26 cellular contexts compared by ENCODE assay signal in the genomic region with DNA sequence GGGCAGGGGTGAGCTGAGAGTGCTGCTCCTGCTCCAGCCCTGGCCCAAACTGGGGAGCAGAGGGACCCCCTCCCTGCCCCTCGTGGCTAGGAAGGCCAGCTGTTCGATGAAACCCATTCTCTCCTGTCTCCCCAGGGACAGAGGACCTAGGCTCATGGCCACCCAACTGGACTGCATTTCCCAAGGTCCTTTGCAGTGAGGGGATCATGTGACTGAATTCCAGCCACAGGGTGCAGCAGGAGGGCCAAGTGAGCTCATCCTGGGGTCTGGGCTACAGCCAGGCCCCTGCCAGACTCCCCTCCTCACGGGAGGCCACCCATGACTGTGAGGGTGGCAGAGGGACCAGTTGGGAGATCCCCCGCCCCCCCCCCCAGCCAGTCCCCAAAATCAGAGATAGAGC.
"Had no signal": no experiment of that assay in that cellular context is flagged by ENCODE, and none has a peak within 500 bp of the region (broad histone marks: within the 10 kb centered on the region; RNA-seq: fewer than 3 reads in every experiment).

No MANE protein-coding gene starts in this region.

- H3K27me3 ChIP-seq: foreskin keratinocyte, neural progenitor cell, spleen, testis, tibial nerve had no signal

- H3K4me3 ChIP-seq: coronary artery, lung, neural progenitor cell, psoas muscle, spleen, testis, tibial nerve had no signal

- H3K4me1 ChIP-seq: foreskin keratinocyte, neural progenitor cell, parathyroid adenoma, psoas muscle, spleen, testis, tibial nerve had no signal

- H3K79me2 ChIP-seq: parathyroid adenoma had no signal

- H3K36me3 ChIP-seq: neural progenitor cell, spleen, tibial nerve had no signal

- H3K4me2 ChIP-seq: neural progenitor cell had no signal

- DNase-seq: effector CD4-positive, alpha-beta T cell; endodermal cell; erythroblast; foreskin keratinocyte; immature natural killer cell; kidney; left colon; left ventricle myocardium superior; mesenchymal stem cell; midbrain; occipital lobe; psoas muscle; retina; spleen; stimulated activated CD4-positive, alpha-beta T cell treated with anti-CD3 and anti-CD28 coated beads, Interleukin-15, amount 100 ng/mL, for 24 hours; stimulated activated CD4-positive, alpha-beta T cell treated with anti-CD3 and anti-CD28 coated beads, Interleukin-1b, Interleukin-23, amount 100 ng/mL, for 48 hours; stimulated activated CD4-positive, alpha-beta T cell treated with anti-CD3 and anti-CD28 coated beads, Interleukin-4, amount 100 ng/mL, for 4 hours; stimulated activated naive B cell treated with anti-CD40 and anti-IgM and Interleukin-4, amounts not matched to agents 10 μg/mL and 1 μg/mL and 100 μg/mL, for 72 hours; stimulated activated naive CD8-positive, alpha-beta T cell treated with anti-CD3 and anti-CD28 coated beads, Interleukin-15, amount 100 ng/mL, for 72 hours; testis had no signal

- H3K9me3 ChIP-seq: psoas muscle, testis had no signal

- H3K9ac ChIP-seq: neural progenitor cell, parathyroid adenoma had no signal

- ATAC-seq: foreskin keratinocyte; left colon; left ventricle myocardium superior; psoas muscle; sciatic nerve; stimulated activated naive B cell treated with anti-CD40 and anti-IgM and Interleukin-4, amounts not matched to agents 10 μg/mL and 1 μg/mL and 100 μg/mL, for 72 hours; stimulated activated naive CD8-positive, alpha-beta T cell treated with anti-CD3 and anti-CD28 coated beads, Interleukin-15, amount 100 ng/mL, for 72 hours had no signal

- H2AFZ ChIP-seq: neural progenitor cell, parathyroid adenoma had no signal

- H3K27ac ChIP-seq: coronary artery, foreskin keratinocyte, neural progenitor cell, parathyroid adenoma, psoas muscle, spleen, testis, tibial nerve had no signal
